Comparison of ENCODE assay signal across 1 cellular context in genomic region chr3:8996681-8997121, GRCh38.
TF ChIP-seq lines count a peak whose summit lies in the region.

No MANE protein-coding gene starts in this region.

TF ChIP-seq in K562, 482 proteins besides CTCF, POLR2A, EP300 and RAD21 (continued from another document):
- TF ChIP-seq ARID3A (IDR thresholded peaks at IDR 0.05; ENCODE audit: borderline replicate concordance, low read depth, low read length) (no peak), ZNF217 (CRISPR knock-in tag; IDR thresholded peaks at IDR 0.05) (no peak), ETV6 (IDR thresholded peaks at IDR 0.05; ENCODE audit: borderline replicate concordance in 1 of 2, low read depth in 2 of 2, low read length in 1 of 2) (no peak), ETV6 (CRISPR knock-in tag; IDR thresholded peaks at IDR 0.05; ENCODE audit: borderline replicate concordance) (no peak), NR4A1 (CRISPR knock-in tag; IDR thresholded peaks at IDR 0.05) (no peak), NR4A1 (tag; IDR thresholded peaks at IDR 0.05) (no peak), ETS1 (conservative IDR thresholded peaks at IDR 0.05; ENCODE audit: control insufficient read depth, low read depth, low read length) (no peak), CREB1 (IDR thresholded peaks at IDR 0.05) (no peak), CREB1 (CRISPR knock-in tag; IDR thresholded peaks at IDR 0.05) (no peak)
